In genomic region chr17:139401-140205, GRCh38 we compare ENCODE assay signal across 9 cellular contexts. TPM values are rescaled to one million over a fixed set of nuclear protein-coding genes. Genes with fewer than 3 reads are reported as not detected.
DNase-seq lines count a peak whose midpoint lies in the region; ATAC-seq and TF ChIP-seq lines count a peak whose summit lies in the region.
"Not testable (repeated sequence)": the region's sequence is repeated elsewhere in the genome, so short reads cannot be mapped to it uniquely, and the experiment has no call there.
"Had no signal": no experiment of that assay in that cellular context is flagged by ENCODE, and none has a peak within 500 bp of the region (broad histone marks: within the 10 kb centered on the region; RNA-seq: fewer than 3 reads in every experiment).

No MANE protein-coding gene starts in this region.

- H3K27me3 ChIP-seq in breast epithelium; lower lobe of right lung (ENCODE audit: low read depth); ovary: not testable (repeated sequence)

- H3K27ac Mint-ChIP-seq in activated CD4-positive, alpha-beta T cell treated with anti-CD3 and anti-CD28 coated beads, Interleukin-2, amount 10 ng/mL, durations not matched to agents 24 days and 14 days; activated T-cell treated with anti-CD3 and anti-CD28 coated beads, Interleukin-2, amount 50 U/mL, for 24 hours; type B pancreatic cell: not testable (repeated sequence)

- not testable (repeated sequence) for H3K4me3 Mint-ChIP-seq in activated CD4-positive, alpha-beta T cell treated with anti-CD3 and anti-CD28 coated beads, Interleukin-2, amount 10 ng/mL, durations not matched to agents 24 days and 14 days; activated T-cell treated with anti-CD3 and anti-CD28 coated beads, Interleukin-2, amount 50 U/mL, for 24 hours; type B pancreatic cell

- not testable (repeated sequence) for H3K27ac ChIP-seq in breast epithelium, lower lobe of right lung, ovary

- TF ChIP-seq EP300 in ovary (IDR thresholded peaks at IDR 0.05) = not testable (repeated sequence)

- 44 to 69% (median 69%) methylated on average over 7 to 20 of the region's 22 CpGs for WGBS in ovary, 3 donors

- not testable (repeated sequence) for H3K9me3 Mint-ChIP-seq in activated CD4-positive, alpha-beta T cell treated with anti-CD3 and anti-CD28 coated beads, Interleukin-2, amount 10 ng/mL, durations not matched to agents 24 days and 14 days; activated T-cell treated with anti-CD3 and anti-CD28 coated beads, Interleukin-2, amount 50 U/mL, for 24 hours; type B pancreatic cell

- intact Hi-C loops in activated CD4-positive, alpha-beta T cell treated with anti-CD3 and anti-CD28 coated beads, Interleukin-2, amount 10 ng/mL, durations not matched to agents 24 days and 14 days (cut with micrococcal nuclease) = loop anchor here (5.0 kb wide), 1 partner anchor 843 kb away; no protein-coding TSS in a partner anchor
- intact Hi-C loops in breast epithelium (cut with DNase I; ENCODE audit: low total_unique reads); left ventricle myocardium superior (cut with micrococcal nuclease); lower lobe of right lung (cut with DNase I): not testable (repeated sequence)
- intact Hi-C loops in ovary (cut with DNase I) = loop anchor here in 2 of 4 donors (5.0 kb wide), 2 partner anchors 558 to 608 kb away; no protein-coding TSS in a partner anchor

- not testable (repeated sequence) for H3K27me3 Mint-ChIP-seq in activated CD4-positive, alpha-beta T cell treated with anti-CD3 and anti-CD28 coated beads, Interleukin-2, amount 10 ng/mL, durations not matched to agents 24 days and 14 days; type B pancreatic cell
- peaks cover 11% of the 10 kb centered on the region for H3K27me3 Mint-ChIP-seq in activated T-cell treated with anti-CD3 and anti-CD28 coated beads, Interleukin-2, amount 50 U/mL, for 24 hours

- H3K4me3 ChIP-seq in breast epithelium, lower lobe of right lung, ovary: not testable (repeated sequence)

- peak; percentile 52 for DNase-seq in activated CD4-positive, alpha-beta T cell treated with anti-CD3 and anti-CD28 coated beads, Interleukin-2, amount 10 ng/mL, durations not matched to agents 24 days and 14 days
- DNase-seq in activated T-cell treated with anti-CD3 and anti-CD28 coated beads, Interleukin-2, amount 50 U/mL, for 24 hours = peak; percentile 22
- DNase-seq in breast epithelium (ENCODE audit: low spot score in 2 of 2) (peak; percentile 11 to 36), left ventricle myocardium superior (peak; percentile 12), lower lobe of right lung (peak; percentile 34), ovary (peak in 4 of 5 donors; percentile 9 to 23 (median 14)), type B pancreatic cell (ENCODE audit: extremely low spot score, unreplicated experiment) (peak; percentile 54)

- TF ChIP-seq POLR2A in breast epithelium (IDR thresholded peaks at IDR 0.05); ovary (IDR thresholded peaks at IDR 0.05): not testable (repeated sequence)

- not testable (repeated sequence) for H3K4me1 ChIP-seq in breast epithelium; lower lobe of right lung; ovary (ENCODE audit: insufficient read depth)

- not testable (repeated sequence) for ATAC-seq in left ventricle myocardium superior
- ATAC-seq in lower lobe of right lung = peak in 1 of 2 donors; percentile 12

- not testable (repeated sequence) for H3K4me1 Mint-ChIP-seq in activated CD4-positive, alpha-beta T cell treated with anti-CD3 and anti-CD28 coated beads, Interleukin-2, amount 10 ng/mL, durations not matched to agents 24 days and 14 days; activated T-cell treated with anti-CD3 and anti-CD28 coated beads, Interleukin-2, amount 50 U/mL, for 24 hours (ENCODE audit: low read depth); type B pancreatic cell (ENCODE audit: unreplicated experiment)

- not testable (repeated sequence) for H3K9me3 ChIP-seq in breast epithelium, lower lobe of right lung, ovary

- H3K36me3 ChIP-seq in breast epithelium, lower lobe of right lung, ovary: not testable (repeated sequence)

- TF ChIP-seq CTCF in breast epithelium (IDR thresholded peaks at IDR 0.05); lower lobe of right lung (IDR thresholded peaks at IDR 0.05); ovary (IDR thresholded peaks at IDR 0.05); type B pancreatic cell (conservative IDR thresholded peaks at IDR 0.05): not testable (repeated sequence)

- not testable (repeated sequence) for H3K36me3 Mint-ChIP-seq in activated CD4-positive, alpha-beta T cell treated with anti-CD3 and anti-CD28 coated beads, Interleukin-2, amount 10 ng/mL, durations not matched to agents 24 days and 14 days (ENCODE audit: low read depth); activated T-cell treated with anti-CD3 and anti-CD28 coated beads, Interleukin-2, amount 50 U/mL, for 24 hours (ENCODE audit: low read depth); type B pancreatic cell

RNA-seq across cellular contexts. Expression of gene SCGB1C2, which starts 2.2 kb away (rescaled TPM):
- not detected in 2 replicates for total RNA-seq in activated CD4-positive, alpha-beta T cell treated with anti-CD3 and anti-CD28 coated beads, Interleukin-2, amount 10 ng/mL, durations not matched to agents 24 days and 14 days
- total RNA-seq in breast epithelium = not detected
- total RNA-seq in left ventricle myocardium superior = not detected
- not detected for total RNA-seq in lower lobe of right lung
- total RNA-seq in ovary = not detected
- not detected for polyA plus RNA-seq in ovary
- total RNA-seq in type B pancreatic cell (ENCODE audit: low replicate concordance) = not detected in 2 replicates
- total RNA-seq: MCF 10A, OCI-LY7 had no signal

RNA-seq across cellular contexts. Expression of gene DOC2B, which starts 41.8 kb away (rescaled TPM):
- 0.98 and 1.0 TPM in 2 replicates for total RNA-seq in activated CD4-positive, alpha-beta T cell treated with anti-CD3 and anti-CD28 coated beads, Interleukin-2, amount 10 ng/mL, durations not matched to agents 24 days and 14 days
- total RNA-seq in breast epithelium (10 to 100 TPM in 1 of 3 donors, 1 to 10 TPM in 2; 5.9 to 22.9 (median 6.7) TPM), left ventricle myocardium superior (3.9 TPM), lower lobe of right lung (6.2 TPM), ovary (1 to 10 TPM in 6 of 7 donors, under 1 TPM in 1; 0.83 to 4.5 (median 2.0) TPM), type B pancreatic cell (ENCODE audit: low replicate concordance) (3.1 and 6.3 TPM in 2 replicates)
- polyA plus RNA-seq in ovary = 1 to 10 TPM; 1.3 to 4.2 TPM
- total RNA-seq: MCF 10A, OCI-LY7 had no signal
